33 cellular contexts compared by ENCODE assay signal in genomic region chr20:41454250-41454649, GRCh38.
"Had no signal": no experiment of that assay in that cellular context is flagged by ENCODE, and none has a peak within 500 bp of the region (broad histone marks: within the 10 kb centered on the region; RNA-seq: fewer than 3 reads in every experiment).

No MANE protein-coding gene starts in this region.

- H3K4me3 ChIP-seq: SJCRH30, SK-N-MC had no signal

- ATAC-seq: activated CD8-positive, alpha-beta T cell treated with anti-CD3 and anti-CD28 coated beads for 36 hours; activated naive CD4-positive, alpha-beta T cell treated with anti-CD3 and anti-CD28 coated beads, Interleukin-2, amount 50 U/mL, for 72 hours; activated naive CD8-positive, alpha-beta T cell treated with anti-CD3 and anti-CD28 coated beads, Interleukin-2, amount 50 U/mL, for 24 hours; activated T-cell treated with anti-CD3 and anti-CD28 coated beads, Interleukin-2, amount 50 U/mL, for 72 hours; activated T-helper 17 cell treated with anti-CD3 and anti-CD28 coated beads, Interleukin-2, amount 50 U/mL, for 72 hours; Panc1 had no signal

- H3K4me1 ChIP-seq: SJCRH30 had no signal

- DNase-seq: activated CD4-positive, alpha-beta T cell treated with anti-CD3 and anti-CD28 coated beads for 1 hour; activated CD4-positive, alpha-beta T cell treated with anti-CD3 and anti-CD28 coated beads, Interleukin-2, amount 10 ng/mL, durations not matched to agents 24 days and 14 days; activated CD4-positive, alpha-beta T cell treated with anti-CD3 and anti-CD28 coated beads, Interleukin-2, amount 50 U/mL, for 4 hours; activated CD4-positive, CD25-positive, alpha-beta regulatory T cell; activated CD8-positive, alpha-beta T cell treated with anti-CD3 and anti-CD28 coated beads for 36 hours; activated effector memory CD4-positive, alpha-beta T cell treated with anti-CD3 and anti-CD28 coated beads, Interleukin-2, amount 50 U/mL, for 16 hours; activated naive CD4-positive, alpha-beta T cell treated with anti-CD3 and anti-CD28 coated beads for 36 hours; activated naive CD8-positive, alpha-beta T cell treated with anti-CD3 and anti-CD28 coated beads, Interleukin-2, amount 50 U/mL, for 24 hours; activated T-cell treated with anti-CD3 and anti-CD28 coated beads, Interleukin-2, amount 50 U/mL, for 1 hour; activated T-cell treated with anti-CD3 and anti-CD28 coated beads, Interleukin-2, amount 50 U/mL, for 72 hours; anterior cingulate cortex; Karpas-422; KBM-7; NCI-H1048; NCI-H1105 treated with DMSO at 0.1 percent for 48 hours; NCI-H1436; NCI-H1694; NCI-H1930; NCI-H2081 treated with DMSO at 0.1 percent for 48 hours; NCI-H226; NCI-H446 treated with DMSO at 0.1 percent for 48 hours; NCI-H524; NCI-H69; NCI-H82; SHP77; SJCRH30; T1000; WERI-Rb-1 had no signal

- FAIRE-seq: bronchial epithelial cell had no signal

- H3K9me3 ChIP-seq: SJCRH30 had no signal

- H3K27ac ChIP-seq: SJCRH30, SK-N-MC, WERI-Rb-1 had no signal

- H3K27me3 ChIP-seq: SJCRH30 had no signal
